8 cellular contexts compared by ENCODE assay signal in genomic region chr1:93910880-93911279, GRCh38. TPM values are rescaled to one million over a fixed set of nuclear protein-coding genes. Genes with fewer than 3 reads are reported as not detected.
DNase-seq lines count a peak whose midpoint lies in the region; ATAC-seq, FAIRE-seq and TF ChIP-seq lines count a peak whose summit lies in the region.
"Not testable (repeated sequence)": the region's sequence is repeated elsewhere in the genome, so short reads cannot be mapped to it uniquely, and the experiment has no call there.

No MANE protein-coding gene starts in this region.

- H3K36me3 ChIP-seq in CD4-positive, CD25-positive, alpha-beta regulatory T cell (ENCODE audit: control insufficient read depth, insufficient read depth, low read length); HEK293 (ENCODE audit: control insufficient read depth in 2 of 2, insufficient read depth in 1 of 2, low read length in 2 of 2); astrocyte (ENCODE audit: insufficient read depth, low read length); neural progenitor cell: not testable (repeated sequence)

- POLR2A ChIA-PET in HEK293 (lab: Yijun Ruan, JAX): not testable (repeated sequence)
- POLR2A ChIA-PET in WTC11 (lab: Charles Lee): interaction anchor here (2.1 kb wide), 1 partner anchor 32 kb away, joined by 8 read pairs; the partner anchor contains the start of gene DNTTIP2
- POLR2A ChIA-PET in activated CD4-positive, alpha-beta memory T cell treated with anti-CD3 and anti-CD28 coated beads, Interleukin-2, amount 10 ng/mL, durations not matched to agents 7 days and 5 days (lab: Charles Lee): interaction anchor here (2.3 kb wide), 1 partner anchor 32 kb away, joined by 24 read pairs; the partner anchor contains the start of gene DNTTIP2

- H3K4me2 ChIP-seq in astrocyte (ENCODE audit: low read length); neural progenitor cell: not testable (repeated sequence)

- not testable (repeated sequence) for DNase-seq in CD4-positive, CD25-positive, alpha-beta regulatory T cell; WTC11 (ENCODE audit: low spot score); activated CD4-positive, alpha-beta memory T cell treated with anti-CD3 and anti-CD28 coated beads, Interleukin-2, amount 10 ng/mL, durations not matched to agents 7 days and 5 days; astrocyte (ENCODE audit: low read depth); immature natural killer cell; neural progenitor cell (ENCODE audit: low spot score)

- H3K9me3 Mint-ChIP-seq in CD4-positive, CD25-positive, alpha-beta regulatory T cell; activated CD4-positive, alpha-beta memory T cell treated with anti-CD3 and anti-CD28 coated beads, Interleukin-2, amount 10 ng/mL, durations not matched to agents 7 days and 5 days; immature natural killer cell; neural progenitor cell: not testable (repeated sequence)
- peaks cover 10% of the 10 kb centered on the region for H3K9me3 Mint-ChIP-seq in WTC11
- H3K9me3 Mint-ChIP-seq in astrocyte (ENCODE audit: unreplicated experiment): peaks cover 12% of the 10 kb centered on the region
- H3K9me3 Mint-ChIP-seq in nephron: peaks cover 21% of the 10 kb centered on the region

- H3F3A ChIP-seq in neural progenitor cell (ENCODE audit: low read depth): not testable (repeated sequence)

- peaks cover 21% of the 10 kb centered on the region for H3K27me3 Mint-ChIP-seq in CD4-positive, CD25-positive, alpha-beta regulatory T cell
- H3K27me3 Mint-ChIP-seq in WTC11 (ENCODE audit: low read depth) (peaks cover 22% of the 10 kb centered on the region), immature natural killer cell (ENCODE audit: low read depth in 3 of 3) (peaks cover 0 to 17% (median 7%) of the 10 kb centered on the region in 3 donors), nephron (ENCODE audit: low read depth) (peaks cover 26% of the 10 kb centered on the region)
- peaks cover 26% of the 10 kb centered on the region for H3K27me3 Mint-ChIP-seq in activated CD4-positive, alpha-beta memory T cell treated with anti-CD3 and anti-CD28 coated beads, Interleukin-2, amount 10 ng/mL, durations not matched to agents 7 days and 5 days
- not testable (repeated sequence) for H3K27me3 Mint-ChIP-seq in astrocyte (ENCODE audit: low read depth, unreplicated experiment); neural progenitor cell (ENCODE audit: insufficient read depth, low read depth)

- not testable (repeated sequence) for H3K36me3 Mint-ChIP-seq in CD4-positive, CD25-positive, alpha-beta regulatory T cell; WTC11; activated CD4-positive, alpha-beta memory T cell treated with anti-CD3 and anti-CD28 coated beads, Interleukin-2, amount 10 ng/mL, durations not matched to agents 7 days and 5 days (ENCODE audit: low read depth); astrocyte (ENCODE audit: low read depth, unreplicated experiment); immature natural killer cell; nephron (ENCODE audit: low read depth); neural progenitor cell

- H3K27me3 ChIP-seq in CD4-positive, CD25-positive, alpha-beta regulatory T cell (ENCODE audit: control insufficient read depth, insufficient read depth, low read length); astrocyte (ENCODE audit: insufficient read depth, low read length): not testable (repeated sequence)
- H3K27me3 ChIP-seq in neural progenitor cell: peaks cover 11% of the 10 kb centered on the region

- H3K4me1 ChIP-seq in CD4-positive, CD25-positive, alpha-beta regulatory T cell (ENCODE audit: control insufficient read depth, insufficient read depth, low read length, poor library complexity, severe bottlenecking): peaks cover 14% of the 10 kb centered on the region
- H3K4me1 ChIP-seq in HEK293 (ENCODE audit: control insufficient read depth, insufficient read depth, low read length) (peaks cover 14% of the 10 kb centered on the region), astrocyte (ENCODE audit: insufficient read depth, low read length) (peaks cover 10% of the 10 kb centered on the region)
- not testable (repeated sequence) for H3K4me1 ChIP-seq in neural progenitor cell

- not testable (repeated sequence) for H2AFZ ChIP-seq in astrocyte (ENCODE audit: low read depth, low read length); neural progenitor cell (replicated peaks)

- peak overlapping the region; percentile 51 to 87 (median 58) for H3K4me3 Mint-ChIP-seq in CD4-positive, CD25-positive, alpha-beta regulatory T cell
- not testable (repeated sequence) for H3K4me3 Mint-ChIP-seq in WTC11; astrocyte (ENCODE audit: unreplicated experiment)
- peak overlapping the region; percentile 2 for H3K4me3 Mint-ChIP-seq in activated CD4-positive, alpha-beta memory T cell treated with anti-CD3 and anti-CD28 coated beads, Interleukin-2, amount 10 ng/mL, durations not matched to agents 7 days and 5 days
- peak overlapping the region in 2 of 5 donors; percentile 7 to 39 for H3K4me3 Mint-ChIP-seq in immature natural killer cell
- peak overlapping the region in 2 of 3 experiments; percentile 13 to 30 for H3K4me3 Mint-ChIP-seq in nephron
- H3K4me3 Mint-ChIP-seq in neural progenitor cell: peak overlapping the region; percentile 28

- not testable (repeated sequence) for FAIRE-seq in astrocyte (lab: Jason Lieb, UNC)

- peaks cover 12 to 24% (median 18%) of the 10 kb centered on the region in 4 donors for H3K4me1 Mint-ChIP-seq in CD4-positive, CD25-positive, alpha-beta regulatory T cell
- H3K4me1 Mint-ChIP-seq in WTC11: peaks cover 28% of the 10 kb centered on the region
- peaks cover 27% of the 10 kb centered on the region for H3K4me1 Mint-ChIP-seq in activated CD4-positive, alpha-beta memory T cell treated with anti-CD3 and anti-CD28 coated beads, Interleukin-2, amount 10 ng/mL, durations not matched to agents 7 days and 5 days
- peaks cover 12% of the 10 kb centered on the region for H3K4me1 Mint-ChIP-seq in astrocyte (ENCODE audit: low read depth, unreplicated experiment)
- H3K4me1 Mint-ChIP-seq in immature natural killer cell: peaks cover 29 to 37% of the 10 kb centered on the region in 2 donors
- peaks cover 11% of the 10 kb centered on the region for H3K4me1 Mint-ChIP-seq in nephron
- H3K4me1 Mint-ChIP-seq in neural progenitor cell: not testable (repeated sequence)

- not testable (repeated sequence) for ATAC-seq in CD4-positive, CD25-positive, alpha-beta regulatory T cell (ENCODE audit: low read depth in 2 of 2); WTC11

- H3K9ac ChIP-seq in astrocyte (ENCODE audit: low read length); neural progenitor cell: not testable (repeated sequence)

- H3K4me3 ChIP-seq in CD4-positive, CD25-positive, alpha-beta regulatory T cell (ENCODE audit: low read depth, low read length); HEK293 (ENCODE audit: low read depth, low read length); astrocyte (ENCODE audit: insufficient read depth, low read depth, low read length); neural progenitor cell: not testable (repeated sequence)

- H3K27ac Mint-ChIP-seq in CD4-positive, CD25-positive, alpha-beta regulatory T cell: peak overlapping the region in 1 of 3 donors; percentile 44
- not testable (repeated sequence) for H3K27ac Mint-ChIP-seq in WTC11; activated CD4-positive, alpha-beta memory T cell treated with anti-CD3 and anti-CD28 coated beads, Interleukin-2, amount 10 ng/mL, durations not matched to agents 7 days and 5 days; nephron; neural progenitor cell
- H3K27ac Mint-ChIP-seq in astrocyte (ENCODE audit: unreplicated experiment) (peak overlapping the region; percentile 58), immature natural killer cell (peak overlapping the region in 4 of 6 donors; percentile 9 to 86 (median 28))

- H3K27ac ChIP-seq in CD4-positive, CD25-positive, alpha-beta regulatory T cell (ENCODE audit: insufficient read depth, low read length, poor library complexity, severe bottlenecking); HEK293 (ENCODE audit: extremely low read depth, low read depth, low read length); astrocyte (ENCODE audit: low read depth, low read length); neural progenitor cell: not testable (repeated sequence)

- TF ChIP-seq CTCF in HEK293 (tag by site-specific recombination; IDR thresholded peaks at IDR 0.05); WTC11 (IDR thresholded peaks at IDR 0.05); astrocyte (IDR thresholded peaks at IDR 0.05; ENCODE audit: insufficient read depth, low read depth, low read length); nephron (IDR thresholded peaks at IDR 0.05; ENCODE audit: unreplicated experiment in 3 of 3); neural progenitor cell (IDR thresholded peaks at IDR 0.05): not testable (repeated sequence)

- peaks cover 27% of the 10 kb centered on the region for H4K20me1 ChIP-seq in astrocyte (ENCODE audit: insufficient read depth, low read length)
- peaks cover 13% of the 10 kb centered on the region for H4K20me1 ChIP-seq in neural progenitor cell (ENCODE audit: low read depth)

- CTCF ChIA-PET in HEK293 (lab: Yijun Ruan, JAX): interaction anchor here (1.1 to 2.2 kb wide), 6 partner anchors 8 to 58 kb away, joined by 4 to 20 read pairs (median 8); no protein-coding TSS in a partner anchor
- CTCF ChIA-PET in WTC11 (lab: Charles Lee): interaction anchor here (0.6 to 2.2 kb wide), 14 partner anchors 9 to 606 kb away, joined by 3 to 21 read pairs (median 4); no protein-coding TSS in a partner anchor
- CTCF ChIA-PET in activated CD4-positive, alpha-beta memory T cell treated with anti-CD3 and anti-CD28 coated beads, Interleukin-2, amount 10 ng/mL, durations not matched to agents 7 days and 5 days (lab: Charles Lee): interaction anchor here (0.9 to 2.6 kb wide), 5 partner anchors 13 to 129 kb away, joined by 3 to 14 read pairs (median 9); partner anchors contain the start of gene DNTTIP2

- H3K9me3 ChIP-seq in CD4-positive, CD25-positive, alpha-beta regulatory T cell (ENCODE audit: control insufficient read depth in 2 of 2, low read length in 2 of 2); HEK293 (ENCODE audit: control insufficient read depth, insufficient read depth, low read depth, low read length); astrocyte (ENCODE audit: insufficient read depth, low read depth, low read length); neural progenitor cell (ENCODE audit: low read depth): not testable (repeated sequence)

- H3K79me2 ChIP-seq in astrocyte (ENCODE audit: insufficient read depth, low read length) (peaks cover 31% of the 10 kb centered on the region), neural progenitor cell (ENCODE audit: low read depth) (peaks cover 28% of the 10 kb centered on the region)

RNA-seq across cellular contexts. Expression of gene GCLM, which starts 1.6 kb away (rescaled TPM):
- 5.5 TPM for total RNA-seq in CD4-positive, CD25-positive, alpha-beta regulatory T cell
- polyA plus RNA-seq in CD4-positive, CD25-positive, alpha-beta regulatory T cell: 10 to 100 TPM in 1 of 4 donors, 1 to 10 TPM in 3; 7.0 to 17.3 (median 9.0) TPM
- total RNA-seq in WTC11 (2021) (10.8 to 14.1 TPM (median 11.5 TPM) in 3 replicates), astrocyte (27.5 TPM in 2 replicates), neural progenitor cell (ENCODE audit: low replicate concordance) (3.7 and 4.8 TPM in 2 replicates)
- total RNA-seq in activated CD4-positive, alpha-beta memory T cell treated with anti-CD3 and anti-CD28 coated beads, Interleukin-2, amount 10 ng/mL, durations not matched to agents 7 days and 5 days: 10 to 100 TPM; 40.1 to 42.1 TPM
- 10 to 100 TPM; 14.7 to 30.6 (median 20.9) TPM for polyA plus RNA-seq in immature natural killer cell

RNA-seq across cellular contexts. Expression of gene DNTTIP2, which starts 31.9 kb away (rescaled TPM):
- total RNA-seq in CD4-positive, CD25-positive, alpha-beta regulatory T cell: 77.0 TPM
- polyA plus RNA-seq in CD4-positive, CD25-positive, alpha-beta regulatory T cell: 10 to 100 TPM; 70.4 to 87.2 (median 73.1) TPM
- total RNA-seq in WTC11 (2021) (56.4 to 61.5 TPM (median 61.0 TPM) in 3 replicates), astrocyte (47.5 and 55.3 TPM in 2 replicates), neural progenitor cell (ENCODE audit: low replicate concordance) (36.1 and 62.5 TPM in 2 replicates)
- 10 to 100 TPM; 65.2 to 66.6 TPM for total RNA-seq in activated CD4-positive, alpha-beta memory T cell treated with anti-CD3 and anti-CD28 coated beads, Interleukin-2, amount 10 ng/mL, durations not matched to agents 7 days and 5 days
- 10 to 100 TPM; 73.8 to 95.4 (median 74.0) TPM for polyA plus RNA-seq in immature natural killer cell
